In genomic region chr9:86634501-86634900, GRCh38 we compare ENCODE assay signal across 28 cellular contexts.
"Had no signal": no experiment of that assay in that cellular context is flagged by ENCODE, and none has a peak within 500 bp of the region (broad histone marks: within the 10 kb centered on the region; RNA-seq: fewer than 3 reads in every experiment).

No MANE protein-coding gene starts in this region.

- H3K9me3 Mint-ChIP-seq: stimulated activated effector memory CD8-positive, alpha-beta T cell treated with anti-CD3 and anti-CD28 coated beads, Interleukin-12 subunit alpha, Interleukin-12 subunit beta, amount 100 ng/mL, for 72 hours; stimulated activated naive CD8-positive, alpha-beta T cell treated with anti-CD3 and anti-CD28 coated beads, Interleukin-15, amount 100 ng/mL, for 72 hours; stimulated activated naive CD8-positive, alpha-beta T cell treated with anti-CD3 and anti-CD28 coated beads, Interleukin-15, Interleukin-2, amounts not matched to agents 100 ng/mL and 50 ng/mL, for 24 hours; type B pancreatic cell had no signal

- H3K36me3 ChIP-seq: stomach, suprapubic skin, thoracic aorta, thyroid gland, tibial artery, tibial nerve, transverse colon, upper lobe of left lung, upper lobe of right lung, uterus, vagina had no signal

- DNase-seq: stimulated activated CD4-positive, alpha-beta T cell treated with anti-CD3 and anti-CD28 coated beads, Interleukin-2, amount 100 ng/mL, for 48 hours; stimulated activated CD4-positive, alpha-beta T cell treated with anti-CD3 and anti-CD28 coated beads, Interleukin-4, amount 100 ng/mL, for 1 hour; stimulated activated CD4-positive, alpha-beta T cell treated with anti-CD3 and anti-CD28 coated beads, Interleukin-4, amount 100 ng/mL, for 24 hours; stimulated activated CD4-positive, alpha-beta T cell treated with anti-CD3 and anti-CD28 coated beads, Interleukin-4, amount 100 ng/mL, for 4 hours; stimulated activated CD8-positive, alpha-beta memory T cell treated with anti-CD3 and anti-CD28 coated beads, Interleukin-4, amount 100 ng/mL, for 48 hours; stimulated activated naive B cell treated with anti-CD40 and anti-IgM and Interleukin-4, amounts not matched to agents 10 μg/mL and 1 μg/mL and 100 μg/mL, for 72 hours; stimulated activated naive CD4-positive, alpha-beta T cell; stimulated activated naive CD4-positive, alpha-beta T cell treated with Interleukin-2 at 50 U/mL for 16 hours; stimulated activated naive CD8-positive, alpha-beta T cell treated with anti-CD3 and anti-CD28 coated beads, Interleukin-15, amount 100 ng/mL, for 72 hours; stimulated activated naive CD8-positive, alpha-beta T cell treated with anti-CD3 and anti-CD28 coated beads, Interleukin-15, Interleukin-2, amounts not matched to agents 100 U/mL and 50 U/mL, for 24 hours; stomach; substantia nigra; testis; thyroid gland; tibial artery; transverse colon; trophoblast cell; upper lobe of left lung; upper lobe of right lung; uterus had no signal

- H3K4me1 Mint-ChIP-seq: stimulated activated effector memory CD8-positive, alpha-beta T cell treated with anti-CD3 and anti-CD28 coated beads, Interleukin-12 subunit alpha, Interleukin-12 subunit beta, amount 100 ng/mL, for 72 hours; stimulated activated memory B cell treated with anti-CD40 and anti-IgM and Interleukin-4, amounts not matched to agents 10 μg/mL and 1 μg/mL and 100 μg/mL, for 72 hours; stimulated activated naive B cell treated with anti-CD40 and anti-IgM and Interleukin-4, amounts not matched to agents 10 μg/mL and 1 μg/mL and 100 μg/mL, for 72 hours had no signal

- H3K27ac ChIP-seq: stomach, suprapubic skin, testis, thoracic aorta, thyroid gland, tibial artery, tibial nerve, transverse colon, upper lobe of left lung, upper lobe of right lung, uterus, vagina had no signal

- H3K27me3 ChIP-seq: stomach, suprapubic skin, testis, thyroid gland, tibial nerve, upper lobe of left lung, uterus, vagina had no signal

- H3K27ac Mint-ChIP-seq: stimulated activated effector memory CD8-positive, alpha-beta T cell treated with anti-CD3 and anti-CD28 coated beads, Interleukin-12 subunit alpha, Interleukin-12 subunit beta, amount 100 ng/mL, for 72 hours; stimulated activated memory B cell treated with anti-CD40 and anti-IgM and Interleukin-4, amounts not matched to agents 10 μg/mL and 1 μg/mL and 100 μg/mL, for 72 hours; stimulated activated naive B cell treated with anti-CD40 and anti-IgM and Interleukin-4, amounts not matched to agents 10 μg/mL and 1 μg/mL and 100 μg/mL, for 72 hours; stimulated activated naive CD8-positive, alpha-beta T cell treated with anti-CD3 and anti-CD28 coated beads, Interleukin-15, amount 100 ng/mL, for 72 hours; stimulated activated naive CD8-positive, alpha-beta T cell treated with anti-CD3 and anti-CD28 coated beads, Interleukin-15, Interleukin-2, amounts not matched to agents 100 ng/mL and 50 ng/mL, for 24 hours; type B pancreatic cell had no signal

- H3K9me3 ChIP-seq: stomach, suprapubic skin, testis, thoracic aorta, thyroid gland, transverse colon, upper lobe of right lung, uterus, vagina had no signal

- H3K4me1 ChIP-seq: suprapubic skin, testis, thyroid gland, tibial artery, transverse colon, upper lobe of left lung, upper lobe of right lung, uterus, vagina had no signal

- ATAC-seq: stimulated activated effector memory CD8-positive, alpha-beta T cell treated with anti-CD3 and anti-CD28 coated beads, Interleukin-12 subunit alpha, Interleukin-12 subunit beta, amount 100 ng/mL, for 72 hours; stimulated activated memory B cell treated with anti-CD40 and anti-IgM and Interleukin-4, amounts not matched to agents 10 μg/mL and 1 μg/mL and 100 μg/mL, for 72 hours; stimulated activated naive B cell treated with anti-CD40 and anti-IgM and Interleukin-4, amounts not matched to agents 10 μg/mL and 1 μg/mL and 100 μg/mL, for 72 hours; stimulated activated naive CD8-positive, alpha-beta T cell treated with anti-CD3 and anti-CD28 coated beads, Interleukin-15, amount 100 ng/mL, for 72 hours; stimulated activated naive CD8-positive, alpha-beta T cell treated with anti-CD3 and anti-CD28 coated beads, Interleukin-15, Interleukin-2, amounts not matched to agents 100 U/mL and 50 U/mL, for 24 hours; upper lobe of right lung had no signal

- H3K36me3 Mint-ChIP-seq: stimulated activated effector memory CD8-positive, alpha-beta T cell treated with anti-CD3 and anti-CD28 coated beads, Interleukin-12 subunit alpha, Interleukin-12 subunit beta, amount 100 ng/mL, for 72 hours; stimulated activated memory B cell treated with anti-CD40 and anti-IgM and Interleukin-4, amounts not matched to agents 10 μg/mL and 1 μg/mL and 100 μg/mL, for 72 hours; stimulated activated naive B cell treated with anti-CD40 and anti-IgM and Interleukin-4, amounts not matched to agents 10 μg/mL and 1 μg/mL and 100 μg/mL, for 72 hours; type B pancreatic cell had no signal

- H3K4me3 Mint-ChIP-seq: stimulated activated effector memory CD8-positive, alpha-beta T cell treated with anti-CD3 and anti-CD28 coated beads, Interleukin-12 subunit alpha, Interleukin-12 subunit beta, amount 100 ng/mL, for 72 hours; stimulated activated memory B cell treated with anti-CD40 and anti-IgM and Interleukin-4, amounts not matched to agents 10 μg/mL and 1 μg/mL and 100 μg/mL, for 72 hours; stimulated activated naive B cell treated with anti-CD40 and anti-IgM and Interleukin-4, amounts not matched to agents 10 μg/mL and 1 μg/mL and 100 μg/mL, for 72 hours; stimulated activated naive CD8-positive, alpha-beta T cell treated with anti-CD3 and anti-CD28 coated beads, Interleukin-15, amount 100 ng/mL, for 72 hours; stimulated activated naive CD8-positive, alpha-beta T cell treated with anti-CD3 and anti-CD28 coated beads, Interleukin-15, Interleukin-2, amounts not matched to agents 100 ng/mL and 50 ng/mL, for 24 hours; type B pancreatic cell had no signal

- H3K4me3 ChIP-seq: stomach, suprapubic skin, testis, thoracic aorta, thyroid gland, tibial artery, tibial nerve, transverse colon, upper lobe of left lung, upper lobe of right lung, uterus, vagina had no signal
